11 cellular contexts compared by ENCODE assay signal in the genomic region with DNA sequence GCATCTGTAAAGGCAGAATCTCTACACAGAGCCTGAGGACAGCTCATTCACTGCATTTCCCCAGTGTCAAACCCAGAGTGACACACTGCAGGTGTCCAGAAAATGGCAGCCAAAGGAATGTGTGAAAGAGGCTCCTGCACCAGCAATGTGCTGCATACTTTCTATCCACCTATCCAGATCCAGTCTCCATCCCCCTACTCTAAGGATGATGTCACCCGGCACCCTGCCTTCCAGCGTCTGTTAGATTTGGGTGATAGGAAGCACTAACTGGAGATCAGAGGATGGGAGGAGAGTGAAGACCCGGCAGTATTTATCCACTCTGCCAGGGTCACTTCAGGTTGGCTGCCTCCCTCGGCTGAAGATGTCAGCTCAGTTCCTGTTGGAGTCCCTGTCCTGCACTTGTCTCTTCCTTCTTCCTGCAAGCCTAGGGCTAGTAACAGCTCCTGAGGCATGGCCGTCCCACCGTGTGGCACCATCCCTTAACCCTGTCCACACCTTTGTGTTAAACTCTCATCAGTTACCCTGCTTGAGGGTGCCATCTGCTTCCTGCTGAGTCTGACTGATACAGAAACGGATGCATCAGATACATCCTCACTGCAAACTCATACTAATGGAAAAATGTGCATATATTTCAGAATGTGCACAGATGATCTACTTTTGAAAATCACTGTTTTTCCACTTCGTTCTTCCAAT. TPM values are rescaled to one million over a fixed set of nuclear protein-coding genes. Genes with fewer than 3 reads are reported as not detected.
DNase-seq lines count a peak whose midpoint lies in the region; ATAC-seq and TF ChIP-seq lines count a peak whose summit lies in the region.
"Had no signal": no experiment of that assay in that cellular context is flagged by ENCODE, and none has a peak within 500 bp of the region (broad histone marks: within the 10 kb centered on the region; RNA-seq: fewer than 3 reads in every experiment).

No MANE protein-coding gene starts in this region.

- no peaks in the 10 kb centered on the region for H3K27me3 Mint-ChIP-seq in T-helper 1 cell treated with Interleukin-12 subunit alpha and Interleukin-12 subunit beta and Interleukin-4 antibody, amounts not matched to agents 30 μg/mL and 1 μg/mL, for 36 hours (ENCODE audit: low read depth)
- H3K27me3 Mint-ChIP-seq in type B pancreatic cell, result peaks cover 31% of the 10 kb centered on the region

- H3K4me1 ChIP-seq in heart right ventricle, result peaks cover 9 to 47% (median 25%) of the 10 kb centered on the region in 9 donors
- H3K4me1 ChIP-seq: prostate gland had no signal

- TF ChIP-seq CTCF in heart right ventricle (IDR thresholded peaks at IDR 0.05) (no peak), type B pancreatic cell (conservative IDR thresholded peaks at IDR 0.05) (no peak)

- H3K27ac Mint-ChIP-seq in T-helper 1 cell treated with Interleukin-12 subunit alpha and Interleukin-12 subunit beta and Interleukin-4 antibody, amounts not matched to agents 30 μg/mL and 1 μg/mL, for 36 hours, result peak overlapping the region; percentile 74
- H3K27ac Mint-ChIP-seq in type B pancreatic cell, result peak overlapping the region; percentile 48

- H3K27me3 ChIP-seq in heart right ventricle, result peaks cover 0 to 21% (median 3%) of the 10 kb centered on the region in 7 donors

- peak overlapping the region; percentile 25 for H3K4me3 Mint-ChIP-seq in T-helper 1 cell treated with Interleukin-12 subunit alpha and Interleukin-12 subunit beta and Interleukin-4 antibody, amounts not matched to agents 30 μg/mL and 1 μg/mL, for 36 hours
- H3K4me3 Mint-ChIP-seq in type B pancreatic cell, result no peak overlapping the region

- H3K27ac ChIP-seq in heart right ventricle, result peak overlapping the region in 8 of 10 donors; percentile 28 to 84 (median 52)

- WGBS in heart right ventricle, 2 donors, result 34% methylated on average over 8 of the region's 8 CpGs

- intact Hi-C loops in heart right ventricle (cut with DNase I) (no loop called here), cardiac septum (cut with DNase I) (no loop called here)

- DNase-seq in heart right ventricle, result no peak
- DNase-seq in cardiac septum (ENCODE audit: low spot score), result no peak
- DNase-seq in islet precursor cell, result peak; percentile 98
- no peak for DNase-seq in type B pancreatic cell (ENCODE audit: extremely low spot score, unreplicated experiment)
- no peak for DNase-seq in effector CD8-positive, alpha-beta T cell (lab: John Stamatoyannopoulos, UW)
- no peak for DNase-seq in NCI-H2029 (lab: John Stamatoyannopoulos, UW)
- DNase-seq in stimulated activated CD4-positive, alpha-beta T cell treated with anti-CD3 and anti-CD28 coated beads, Interleukin-2, amount 100 ng/mL, for 24 hours, result no peak
- DNase-seq: CD8-positive, alpha-beta memory T cell; RPMI8226 had no signal

- H3K9me3 ChIP-seq in heart right ventricle, result peaks cover 0 to 6% (median 0%) of the 10 kb centered on the region in 11 donors
- H3K9me3 ChIP-seq: prostate gland had no signal

- H3K9me3 Mint-ChIP-seq in T-helper 1 cell treated with Interleukin-12 subunit alpha and Interleukin-12 subunit beta and Interleukin-4 antibody, amounts not matched to agents 30 μg/mL and 1 μg/mL, for 36 hours, result no peaks in the 10 kb centered on the region
- no peaks in the 10 kb centered on the region for H3K9me3 Mint-ChIP-seq in type B pancreatic cell
- H3K9me3 Mint-ChIP-seq: CD8-positive, alpha-beta memory T cell had no signal

- H3K36me3 ChIP-seq in heart right ventricle, result no peaks in the 10 kb centered on the region
- H3K36me3 ChIP-seq: prostate gland had no signal

- peaks cover 13% of the 10 kb centered on the region for H3K36me3 Mint-ChIP-seq in T-helper 1 cell treated with Interleukin-12 subunit alpha and Interleukin-12 subunit beta and Interleukin-4 antibody, amounts not matched to agents 30 μg/mL and 1 μg/mL, for 36 hours (ENCODE audit: low read depth)
- no peaks in the 10 kb centered on the region for H3K36me3 Mint-ChIP-seq in type B pancreatic cell

- peak in 1 of 8 donors; percentile 1 for ATAC-seq in heart right ventricle

- peaks cover 47% of the 10 kb centered on the region for H3K4me1 Mint-ChIP-seq in T-helper 1 cell treated with Interleukin-12 subunit alpha and Interleukin-12 subunit beta and Interleukin-4 antibody, amounts not matched to agents 30 μg/mL and 1 μg/mL, for 36 hours (ENCODE audit: low read depth)
- H3K4me1 Mint-ChIP-seq in type B pancreatic cell (ENCODE audit: unreplicated experiment), result peaks cover 15% of the 10 kb centered on the region

- H3K4me3 ChIP-seq in heart right ventricle, result no peak overlapping the region
- H3K4me3 ChIP-seq: prostate gland had no signal

RNA-seq across cellular contexts. Expression of gene GPR68, which starts 13.0 kb away (rescaled TPM):
- total RNA-seq in heart right ventricle (1 to 10 TPM in 2 of 10 donors, under 1 TPM in 8; 0.13 to 2.4 (median 0.29) TPM), cardiac septum (3.4 TPM), type B pancreatic cell (ENCODE audit: low replicate concordance) (0.33 and 0.58 TPM in 2 replicates)
- polyA plus RNA-seq in heart right ventricle, result under 1 TPM; 0.22 to 0.54 TPM
